In genomic region chr20:50096237-50096636, GRCh38 we compare ENCODE assay signal across 21 cellular contexts. TPM values are rescaled to one million over a fixed set of nuclear protein-coding genes. Genes with fewer than 3 reads are reported as not detected.
A peak's percentile ranks its signal among the peaks of the same experiment; 100 is the strongest.
DNase-seq lines count a peak whose midpoint lies in the region; ATAC-seq, FAIRE-seq and TF ChIP-seq lines count a peak whose summit lies in the region.
"Had no signal": no experiment of that assay in that cellular context is flagged by ENCODE, and none has a peak within 500 bp of the region (broad histone marks: within the 10 kb centered on the region; RNA-seq: fewer than 3 reads in every experiment).

No MANE protein-coding gene starts in this region.

- no peak for TF ChIP-seq EP300 in GM12878 (IDR thresholded peaks at IDR 0.05; ENCODE audit: borderline replicate concordance in 1 of 2, control insufficient read depth in 1 of 2, low read depth in 2 of 2, low read length in 2 of 2)
- TF ChIP-seq EP300 in esophagus muscularis mucosa (IDR thresholded peaks at IDR 0.05), result no peak
- no peak for TF ChIP-seq EP300 in upper lobe of left lung (IDR thresholded peaks at IDR 0.05)

- peak overlapping the region; percentile 8 for H3K27ac Mint-ChIP-seq in activated T-cell treated with anti-CD3 and anti-CD28 coated beads, Interleukin-2, amount 50 U/mL, for 24 hours
- peak overlapping the region; percentile 28 for H3K27ac Mint-ChIP-seq in memory B cell

- peaks cover 8% of the 10 kb centered on the region for H4K20me1 ChIP-seq in GM12878 (ENCODE audit: control insufficient read depth, insufficient read depth)

- TF ChIP-seq POLR2A in GM12878 (IDR thresholded peaks at IDR 0.05; ENCODE audit: low read depth, low read length) (no peak), esophagus muscularis mucosa (IDR thresholded peaks at IDR 0.05; ENCODE audit: low read depth) (no peak), upper lobe of left lung (IDR thresholded peaks at IDR 0.05) (no peak)

- H2AFZ ChIP-seq in GM12878 (ENCODE audit: control insufficient read depth, low read depth, low read length), result no peak overlapping the region

- FAIRE-seq in GM12878 (lab: Jason Lieb, UNC), result no peak
- FAIRE-seq: H1 had no signal

- 95% methylated on average over 3 of the region's 3 CpGs for WGBS in GM12878 (ENCODE audit: insufficient coverage, insufficient replicate concordance, low lambda C conversion rate, missing lambda C conversion rate)
- WGBS in esophagus muscularis mucosa, result 95% methylated on average over 3 of the region's 3 CpGs
- 87 to 88% methylated on average over 3 of the region's 3 CpGs for WGBS in upper lobe of left lung, 2 donors

- H3K4me2 ChIP-seq in GM12878 (ENCODE audit: control insufficient read depth, insufficient read depth), result no peak overlapping the region
- H3K4me2 ChIP-seq: KMS-11 had no signal

- no peak for ATAC-seq in GM12878
- no peak for ATAC-seq in memory B cell (ENCODE audit: low read depth)
- ATAC-seq in upper lobe of left lung (ENCODE audit: low FRiP score in 2 of 2), result no peak

- no peak for DNase-seq in activated T-cell treated with anti-CD3 and anti-CD28 coated beads, Interleukin-2, amount 50 U/mL, for 24 hours
- DNase-seq in activated T-cell treated with anti-CD3 and anti-CD28 coated beads, Interleukin-2, amount 50 U/mL, for 48 hours, result no peak
- no peak for DNase-seq in GM12878 (ENCODE audit: low read depth, low spot score)
- no peak for DNase-seq in memory B cell (ENCODE audit: low spot score in 2 of 2)
- peak; percentile 20 for DNase-seq in stimulated activated CD8-positive, alpha-beta memory T cell treated with anti-CD3 and anti-CD28 coated beads, Interleukin-4, amount 100 ng/mL, for 48 hours
- no peak for DNase-seq in esophagus muscularis mucosa (ENCODE audit: extremely low spot score)
- no peak for DNase-seq in NCI-H446 treated with DMSO at 0.1 percent for 48 hours (lab: John Stamatoyannopoulos, UW)
- no peak for DNase-seq in upper lobe of left lung
- DNase-seq: AML-193, DMS79, MV-4-11, NCI-H1417, NCI-H187, NCI-H2107, NCI-H510A treated with DMSO at 0.1 percent for 48 hours, NCI-H774 had no signal

- RAD21 ChIA-PET in GM12878 (lab: Charles Lee; ENCODE audit: unreplicated experiment), result interaction anchor here (0.6 to 1.1 kb wide), 2 partner anchors 10 to 175 kb away, joined by 3 read pairs; no protein-coding TSS in a partner anchor

- no peak for TF ChIP-seq RAD21 in GM12878 (IDR thresholded peaks at IDR 0.05; ENCODE audit: insufficient read depth, low read depth, low read length)

- peaks cover 50% of the 10 kb centered on the region for H3K4me1 Mint-ChIP-seq in activated T-cell treated with anti-CD3 and anti-CD28 coated beads, Interleukin-2, amount 50 U/mL, for 24 hours (ENCODE audit: low read depth)
- H3K4me1 Mint-ChIP-seq in memory B cell, result peaks cover 15% of the 10 kb centered on the region

- TF ChIP-seq CTCF in GM12878 (IDR thresholded peaks at IDR 0.05 in 2 of 3, conservative IDR thresholded peaks at IDR 0.05 in 1 of 3; ENCODE audit: control insufficient read depth in 2 of 3, extremely low read depth in 1 of 3, insufficient read depth in 1 of 3, low read depth in 3 of 3, low read length in 3 of 3), result no peak
- TF ChIP-seq CTCF in esophagus muscularis mucosa (IDR thresholded peaks at IDR 0.05), result no peak
- TF ChIP-seq CTCF in upper lobe of left lung (IDR thresholded peaks at IDR 0.05), result no peak

- in situ Hi-C loops in GM12878 (cut with MboI), result no loop called here

- SMC1A ChIA-PET in GM12878 (lab: Charles Lee; ENCODE audit: uncharacterized antibody, unreplicated experiment), result interaction anchor here (1.1 to 1.4 kb wide), 3 partner anchors 10 to 17 kb away, joined by 3 read pairs; partner anchors contain the start of gene UBE2V1

- no peaks in the 10 kb centered on the region for H3K9me3 Mint-ChIP-seq in activated T-cell treated with anti-CD3 and anti-CD28 coated beads, Interleukin-2, amount 50 U/mL, for 24 hours
- H3K9me3 Mint-ChIP-seq in memory B cell, result no peaks in the 10 kb centered on the region
- H3K9me3 Mint-ChIP-seq: CD14-positive monocyte had no signal

- H3K27me3 Mint-ChIP-seq in activated T-cell treated with anti-CD3 and anti-CD28 coated beads, Interleukin-2, amount 50 U/mL, for 24 hours, result no peaks in the 10 kb centered on the region
- no peaks in the 10 kb centered on the region for H3K27me3 Mint-ChIP-seq in memory B cell

- intact Hi-C loops in GM12878 (cut with micrococcal nuclease; ENCODE audit: unreplicated experiment), result no loop called here
- intact Hi-C loops in esophagus muscularis mucosa (cut with DNase I), result no loop called here

- H3K4me3 Mint-ChIP-seq in activated T-cell treated with anti-CD3 and anti-CD28 coated beads, Interleukin-2, amount 50 U/mL, for 24 hours, result no peak overlapping the region
- no peak overlapping the region for H3K4me3 Mint-ChIP-seq in memory B cell
- H3K4me3 Mint-ChIP-seq: CD14-positive monocyte had no signal

- H3K4me1 ChIP-seq in GM12878 (ENCODE audit: control insufficient read depth, insufficient read depth, low read length), result no peaks in the 10 kb centered on the region
- peaks cover 54 to 65% (median 63%) of the 10 kb centered on the region in 4 donors for H3K4me1 ChIP-seq in esophagus muscularis mucosa
- H3K4me1 ChIP-seq in upper lobe of left lung, result peaks cover 25 to 44% (median 29%) of the 10 kb centered on the region in 4 donors

- H3K9me3 ChIP-seq in GM12878 (replicated peaks; ENCODE audit: control insufficient read depth, insufficient read depth, low read length) (no peaks in the 10 kb centered on the region), esophagus muscularis mucosa (no peaks in the 10 kb centered on the region), upper lobe of left lung (no peaks in the 10 kb centered on the region)

- peaks cover 46% of the 10 kb centered on the region for H3K79me2 ChIP-seq in GM12878 (ENCODE audit: control insufficient read depth, insufficient read depth, low read length)

- POLR2A ChIA-PET in GM12878 (lab: Charles Lee), result no interaction called here

- H3K9ac ChIP-seq in GM12878 (ENCODE audit: control insufficient read depth, insufficient read depth, low read length), result no peak overlapping the region
- H3K9ac ChIP-seq: KMS-11 had no signal

- peaks cover 79% of the 10 kb centered on the region for H3K36me3 Mint-ChIP-seq in activated T-cell treated with anti-CD3 and anti-CD28 coated beads, Interleukin-2, amount 50 U/mL, for 24 hours (ENCODE audit: low read depth)
- peaks cover 22% of the 10 kb centered on the region for H3K36me3 Mint-ChIP-seq in memory B cell

- BruUV-seq in GM12878 (replicated peaks; lab: Mats Ljungman, UMichigan), result TSS peak; percentile 11

- H3K27me3 ChIP-seq in GM12878 (replicated peaks in 1 of 2; ENCODE audit: control insufficient read depth in 2 of 2, insufficient read depth in 2 of 2, low read length in 1 of 2), result no peaks in the 10 kb centered on the region
- H3K27me3 ChIP-seq in esophagus muscularis mucosa, result no peaks in the 10 kb centered on the region
- H3K27me3 ChIP-seq in upper lobe of left lung, result no peaks in the 10 kb centered on the region

- H3K36me3 ChIP-seq in GM12878 (ENCODE audit: control insufficient read depth in 2 of 2, insufficient read depth in 2 of 2, low read length in 1 of 2) (peaks cover 9 to 45% of the 10 kb centered on the region in 2 experiments), esophagus muscularis mucosa (peaks cover 22 to 32% (median 27%) of the 10 kb centered on the region in 4 donors), upper lobe of left lung (peaks cover 7 to 42% (median 27%) of the 10 kb centered on the region in 4 donors)

- H3K4me3 ChIP-seq in GM12878 (no peak overlapping the region), esophagus muscularis mucosa (no peak overlapping the region), upper lobe of left lung (no peak overlapping the region)

- CTCF ChIA-PET in GM12878 (lab: Yijun Ruan, JAX), result interaction anchor here (0.7 to 8.1 kb wide), 4 partner anchors 10 to 130 kb away, joined by 3 to 57 read pairs (median 6); no protein-coding TSS in a partner anchor

- H3K27ac ChIP-seq in GM12878 (ENCODE audit: control insufficient read depth, insufficient read depth) (no peak overlapping the region), esophagus muscularis mucosa (replicated peaks in 1 of 4) (no peak overlapping the region), upper lobe of left lung (no peak overlapping the region)
- H3K27ac ChIP-seq: 22Rv1, KMS-11, RWPE1 had no signal

RNA-seq across cellular contexts. Expression of gene UBE2V1, which starts 16.7 kb away (rescaled TPM):
- total RNA-seq in GM12878 (2013; cell fraction: nucleolus; rRNA removed), result 310 and 312 TPM in 2 replicates
- 51.8 and 57.8 TPM in 2 replicates for total RNA-seq in GM12878 (2014; rRNA removed)
- total RNA-seq in GM12878 (2014; rRNA removed; fragmentation: Illumina TruSeq; extraction: Trizol), result 87.4 and 90.5 TPM in 2 replicates
- total RNA-seq in GM12878 (2021), result 102 and 104 TPM in 2 replicates
- polyA plus RNA-seq in GM12878 (2011; ENCODE audit: low read depth), result 80.2 TPM
- polyA plus RNA-seq in GM12878 (2011; rRNA removed), result 110 and 131 TPM in 2 replicates
- polyA plus RNA-seq in GM12878 (2011; cell fraction: cytosol; rRNA removed), result 88.2 and 104 TPM in 2 replicates
- 79.4 and 82.7 TPM in 2 replicates for polyA plus RNA-seq in GM12878 (2011; cell fraction: nucleus; rRNA removed)
- polyA plus RNA-seq in GM12878 (2012), result 116 and 119 TPM in 2 replicates
- 219 and 257 TPM in 2 replicates for polyA plus RNA-seq in GM12878 (2014; fragmentation: Illumina TruSeq; extraction: Trizol)
- polyA plus RNA-seq in GM12878 (2014; fragmentation: Nextera tagmentation; extraction: Ambion mirVana), result 100 to 1,000 TPM; 151 to 215 TPM
- 109 and 131 TPM in 2 replicates for polyA plus RNA-seq in GM12878 (2014; rRNA removed)
- polyA plus RNA-seq in GM12878 (2016; fragmentation: Nextera tagmentation; extraction: Ambion mirVana), result 100 to 1,000 TPM; 181 to 188 TPM
- 86.5 and 87.4 TPM in 2 replicates for polyA minus RNA-seq in GM12878 (2011; rRNA and poly(A)+ RNA removed)
- 32.2 and 38.4 TPM in 2 replicates for polyA minus RNA-seq in GM12878 (2011; cell fraction: cytosol; rRNA and poly(A)+ RNA removed)
- polyA minus RNA-seq in GM12878 (2011; cell fraction: nucleus; rRNA and poly(A)+ RNA removed), result 50.2 and 71.6 TPM in 2 replicates
- total RNA-seq in esophagus muscularis mucosa, result 100 to 1,000 TPM in 1 of 4 donors, 10 to 100 TPM in 3; 66.8 to 104 (median 78.3) TPM
- 100 to 1,000 TPM in 1 of 6 donors, 10 to 100 TPM in 5; 50.3 to 116 (median 69.9) TPM for total RNA-seq in upper lobe of left lung

RNA-seq across cellular contexts. Expression of gene PEDS1, which starts 57.3 kb away (rescaled TPM):
- total RNA-seq in GM12878 (2013; cell fraction: nucleolus; rRNA removed), result 8.1 and 8.4 TPM in 2 replicates
- 24.2 and 24.5 TPM in 2 replicates for total RNA-seq in GM12878 (2014; rRNA removed)
- total RNA-seq in GM12878 (2014; rRNA removed; fragmentation: Illumina TruSeq; extraction: Trizol), result 12.1 and 12.2 TPM in 2 replicates
- 15.1 and 15.4 TPM in 2 replicates for total RNA-seq in GM12878 (2021)
- 5.8 TPM for polyA plus RNA-seq in GM12878 (2011; ENCODE audit: low read depth)
- 5.2 and 15.9 TPM in 2 replicates for polyA plus RNA-seq in GM12878 (2011; rRNA removed)
- polyA plus RNA-seq in GM12878 (2011; cell fraction: cytosol; rRNA removed), result 21.9 and 24.8 TPM in 2 replicates
- polyA plus RNA-seq in GM12878 (2011; cell fraction: nucleus; rRNA removed), result 11.9 and 13.4 TPM in 2 replicates
- 10.5 and 11.6 TPM in 2 replicates for polyA plus RNA-seq in GM12878 (2012)
- 9.9 and 17.8 TPM in 2 replicates for polyA plus RNA-seq in GM12878 (2014; fragmentation: Illumina TruSeq; extraction: Trizol)
- polyA plus RNA-seq in GM12878 (2014; fragmentation: Nextera tagmentation; extraction: Ambion mirVana), result 1 to 10 TPM; 1.7 to 4.3 TPM
- 25.6 and 26.1 TPM in 2 replicates for polyA plus RNA-seq in GM12878 (2014; rRNA removed)
- polyA plus RNA-seq in GM12878 (2016; fragmentation: Nextera tagmentation; extraction: Ambion mirVana), result 10 to 100 TPM; 19.7 to 20.9 TPM
- polyA minus RNA-seq in GM12878 (2011; rRNA and poly(A)+ RNA removed), result 28.9 and 31.5 TPM in 2 replicates
- 11.8 and 15.8 TPM in 2 replicates for polyA minus RNA-seq in GM12878 (2011; cell fraction: cytosol; rRNA and poly(A)+ RNA removed)
- polyA minus RNA-seq in GM12878 (2011; cell fraction: nucleus; rRNA and poly(A)+ RNA removed), result 2.1 and 4.2 TPM in 2 replicates
- 10 to 100 TPM; 22.2 to 50.3 (median 30.7) TPM for total RNA-seq in esophagus muscularis mucosa
- total RNA-seq in upper lobe of left lung, result 10 to 100 TPM; 30.4 to 59.3 (median 34.2) TPM
